In genomic region chr17:34146440-34147043, GRCh38 we compare ENCODE assay signal across 8 cellular contexts.
DNase-seq lines count a peak whose midpoint lies in the region; ATAC-seq and TF ChIP-seq lines count a peak whose summit lies in the region.

No MANE protein-coding gene starts in this region.

- H3K27ac ChIP-seq in CD8-positive, alpha-beta T cell (ENCODE audit: low read depth, low read length), result no peak overlapping the region
- no peak overlapping the region for H3K27ac ChIP-seq in SJCRH30
- H3K27ac ChIP-seq in left lung, result no peak overlapping the region

- H3K36me3 ChIP-seq in CD8-positive, alpha-beta T cell (ENCODE audit: insufficient read depth, low read length), result no peaks in the 10 kb centered on the region
- H3K36me3 ChIP-seq in SJCRH30 (no peaks in the 10 kb centered on the region), left lung (no peaks in the 10 kb centered on the region)

- intact Hi-C loops in CD8-positive, alpha-beta T cell (cut with DNase I, micrococcal nuclease), result loop anchor here in 1 of 2 experiments (2.0 kb wide), 1 partner anchor 368 kb away; no protein-coding TSS in a partner anchor
- intact Hi-C loops in left lung (cut with DNase I), result no loop called here

- CTCF ChIA-PET in CD8-positive, alpha-beta T cell (lab: Charles Lee), result interaction anchor here (0.8 to 3.5 kb wide), 8 partner anchors 9 to 367 kb away, joined by 3 to 18 read pairs (median 5); no protein-coding TSS in a partner anchor

- H3K4me1 Mint-ChIP-seq in CD8-positive, alpha-beta T cell (ENCODE audit: low read depth), result no peaks in the 10 kb centered on the region

- in situ Hi-C loops in astrocyte of the cerebellum (cut with HindIII; ENCODE audit: low sequenced_read_pairs), result no loop called here

- H3K4me3 ChIP-seq in CD8-positive, alpha-beta T cell (ENCODE audit: low read depth, low read length), result no peak overlapping the region
- H3K4me3 ChIP-seq in SJCRH30, result no peak overlapping the region
- H3K4me3 ChIP-seq in astrocyte of the cerebellum (ENCODE audit: low read depth, low read length), result no peak overlapping the region
- H3K4me3 ChIP-seq in left lung, result no peak overlapping the region

- no peaks in the 10 kb centered on the region for H3K9me3 Mint-ChIP-seq in CD8-positive, alpha-beta T cell

- no peaks in the 10 kb centered on the region for H3K9me3 ChIP-seq in CD8-positive, alpha-beta T cell (ENCODE audit: low read length)
- H3K9me3 ChIP-seq in SJCRH30 (replicated peaks), result no peaks in the 10 kb centered on the region
- H3K9me3 ChIP-seq in left lung, result no peaks in the 10 kb centered on the region

- peak; percentile 32 for TF ChIP-seq CTCF in CD8-positive, alpha-beta T cell (IDR thresholded peaks at IDR 0.05)
- TF ChIP-seq CTCF in astrocyte of the cerebellum (IDR thresholded peaks at IDR 0.05; ENCODE audit: low read depth, low read length, missing control alignments) (peak; percentile 30), left lung (IDR thresholded peaks at IDR 0.05) (peak; percentile 38 to 45)

- peaks cover 29% of the 10 kb centered on the region for H3K27me3 Mint-ChIP-seq in CD8-positive, alpha-beta T cell (ENCODE audit: low read depth)

- no peaks in the 10 kb centered on the region for H3K36me3 Mint-ChIP-seq in CD8-positive, alpha-beta T cell

- no peaks in the 10 kb centered on the region for H3K4me1 ChIP-seq in CD8-positive, alpha-beta T cell (ENCODE audit: insufficient read depth, low read length)
- H3K4me1 ChIP-seq in SJCRH30 (no peaks in the 10 kb centered on the region), left lung (no peaks in the 10 kb centered on the region)

- no peaks in the 10 kb centered on the region for H3K27me3 ChIP-seq in CD8-positive, alpha-beta T cell (ENCODE audit: insufficient read depth, low read length)
- H3K27me3 ChIP-seq in SJCRH30, result no peaks in the 10 kb centered on the region; the same call in 1 of the 2 replicates
- H3K27me3 ChIP-seq in left lung, result peaks cover 0 to 21% of the 10 kb centered on the region in 2 donors

- H3K27ac Mint-ChIP-seq in CD8-positive, alpha-beta T cell, result no peak overlapping the region

- peak in 6 of 7 experiments; percentile 6 to 60 (median 33) for DNase-seq in CD8-positive, alpha-beta T cell
- peak; percentile 38 to 61 for DNase-seq in SJCRH30
- DNase-seq in astrocyte of the cerebellum (ENCODE audit: low read depth), result no peak
- peak; percentile 54 to 80 for DNase-seq in left lung
- DNase-seq in stimulated activated CD8-positive, alpha-beta memory T cell treated with anti-CD3 and anti-CD28 coated beads, Interleukin-7, amount 100 ng/mL, for 4 hours (ENCODE audit: low read depth in 2 of 2), result peak; percentile 8 to 11

- no peak overlapping the region for H3K4me3 Mint-ChIP-seq in CD8-positive, alpha-beta T cell

- POLR2A ChIA-PET in CD8-positive, alpha-beta T cell (lab: Charles Lee), result no interaction called here

- no peak for ATAC-seq in CD8-positive, alpha-beta T cell
- peak; percentile 40 for ATAC-seq in HG03520 (IDR thresholded peaks at IDR 0.05; ENCODE audit: unreplicated experiment)
- ATAC-seq in left lung, result peak; percentile 96
- no peak for ATAC-seq in GM19351 (IDR thresholded peaks at IDR 0.05; ENCODE audit: unreplicated experiment)
- no peak for ATAC-seq in GM18909 (IDR thresholded peaks at IDR 0.05; ENCODE audit: poor library complexity, unreplicated experiment)

Comparison
In these comparisons a context has a peak if more than half of its experiments do, and no peak if none do; other contexts are left out.
1. ATAC-seq: peak in HG03520 (single experiment) and left lung (single experiment); none in CD8-positive, alpha-beta T cell (single experiment), GM19351 (single experiment) and GM18909 (single experiment).
2. Peak in every context shown above with its lines, with median percentiles within 50 percentile points of each other: CTCF ChIP-seq.